8 cellular contexts compared by ENCODE assay signal in genomic region chr19:8831832-8832131, GRCh38. TPM values are rescaled to one million over a fixed set of nuclear protein-coding genes. Genes with fewer than 3 reads are reported as not detected.
DNase-seq lines count a peak whose midpoint lies in the region; ATAC-seq and TF ChIP-seq lines count a peak whose summit lies in the region.

No MANE protein-coding gene starts in this region.

- H3K27me3 ChIP-seq in BJ (ENCODE audit: control insufficient read depth, insufficient read depth, low read length) (no peaks in the 10 kb centered on the region), IMR-90 (ENCODE audit: control insufficient read depth, insufficient read depth, low read length) (no peaks in the 10 kb centered on the region), mammary epithelial cell (ENCODE audit: insufficient read depth, low read length) (no peaks in the 10 kb centered on the region)

- H2BK20ac ChIP-seq in IMR-90 (ENCODE audit: low read depth, low read length), result no peak overlapping the region

- H3K4me1 ChIP-seq in IMR-90 (ENCODE audit: control insufficient read depth, insufficient read depth, low read length) (peaks cover 4% of the 10 kb centered on the region), mammary epithelial cell (ENCODE audit: insufficient read depth, low read length) (no peaks in the 10 kb centered on the region)

- H3K9me3 ChIP-seq in IMR-90 (ENCODE audit: control insufficient read depth, insufficient read depth, low read length) (no peaks in the 10 kb centered on the region), mammary epithelial cell (replicated peaks; ENCODE audit: insufficient read depth, low read length) (peaks cover 14% of the 10 kb centered on the region)

- no peaks in the 10 kb centered on the region for H3K9me1 ChIP-seq in IMR-90 (ENCODE audit: insufficient read depth, low read length)

- H4K20me1 ChIP-seq in IMR-90 (ENCODE audit: insufficient read depth, low read length), result no peaks in the 10 kb centered on the region
- H4K20me1 ChIP-seq in mammary epithelial cell (ENCODE audit: insufficient read depth, low read length), result no peaks in the 10 kb centered on the region

- H3K36me3 ChIP-seq in BJ (ENCODE audit: control insufficient read depth, insufficient read depth, low read length) (peaks cover 2% of the 10 kb centered on the region; the same call in 1 of the 2 replicates), IMR-90 (ENCODE audit: control insufficient read depth, insufficient read depth, low read length) (peaks cover 6% of the 10 kb centered on the region), mammary epithelial cell (ENCODE audit: insufficient read depth, low read length) (no peaks in the 10 kb centered on the region)

- H3K4ac ChIP-seq in IMR-90 (ENCODE audit: low read depth, low read length), result peak overlapping the region; percentile 83

- H3K36me3 Mint-ChIP-seq in mesothelial cell of epicardium, result peaks cover 23% of the 10 kb centered on the region

- dilution Hi-C loops in IMR-90 (cut with HindIII; ENCODE audit: low sequenced_read_pairs, unreplicated experiment), result no loop called here
- dilution Hi-C loops in mammary epithelial cell (cut with HindIII; ENCODE audit: low sequenced_read_pairs), result no loop called here

- POLR2A ChIA-PET in BJ (lab: Charles Lee) (no interaction called here), IMR-90 (lab: Charles Lee; ENCODE audit: unreplicated experiment) (no interaction called here)

- peak overlapping the region; percentile 33 for H3K14ac ChIP-seq in IMR-90 (replicated peaks; ENCODE audit: low read depth, low read length)

- no peak for TF ChIP-seq RAD21 in IMR-90 (IDR thresholded peaks at IDR 0.05; ENCODE audit: low read length)

- H3K9ac ChIP-seq in IMR-90 (ENCODE audit: low read depth, low read length) (peak overlapping the region; percentile 55), mammary epithelial cell (ENCODE audit: insufficient read depth, low read length) (no peak overlapping the region)

- peak overlapping the region; percentile 91 for H2AK9ac ChIP-seq in IMR-90 (replicated peaks; ENCODE audit: low read depth, low read length, poor library complexity)

- peak overlapping the region; percentile 0; the same call in 1 of the 2 replicates for H4K5ac ChIP-seq in IMR-90 (ENCODE audit: low read depth, low read length)

- H2AFZ ChIP-seq in IMR-90 (replicated peaks; ENCODE audit: low read length, poor library complexity), result peak overlapping the region; percentile 100
- H2AFZ ChIP-seq in mammary epithelial cell (ENCODE audit: low read depth, low read length), result peak overlapping the region; percentile 77

- 3% methylated on average over 7 of the region's 16 CpGs; no CpG with 5 or more reads in 1 of the 2 experiments for WGBS in IMR-90 (ENCODE audit: extremely low coverage in 2 of 2, insufficient read length in 1 of 2), 2 experiments
- 10% methylated on average over 8 of the region's 16 CpGs for WGBS in mammary epithelial cell (ENCODE audit: low coverage, missing lambda C conversion rate)

- in situ Hi-C loops in IMR-90 (cut with MboI; ENCODE audit: low sequenced_read_pairs) (no loop called here), mammary epithelial cell (cut with MboI; ENCODE audit: low sequenced_read_pairs in 2 of 2) (no loop called here)

- peak overlapping the region; percentile 43 for H2BK5ac ChIP-seq in IMR-90 (ENCODE audit: low read depth, low read length, poor library complexity, severe bottlenecking)

- no peak for TF ChIP-seq CTCF in BJ (IDR thresholded peaks at IDR 0.05; ENCODE audit: insufficient read depth, low read depth, low read length)
- no peak for TF ChIP-seq CTCF in IMR-90 (conservative IDR thresholded peaks at IDR 0.05; ENCODE audit: low read depth, low read length)
- TF ChIP-seq CTCF in mammary epithelial cell (conservative IDR thresholded peaks at IDR 0.05 in 1 of 2, IDR thresholded peaks at IDR 0.05 in 1 of 2; ENCODE audit: extremely low read depth in 1 of 2, insufficient read depth in 1 of 2, low read depth in 1 of 2, low read length in 2 of 2), result no peak
- no peak for TF ChIP-seq CTCF in mesothelial cell of epicardium (IDR thresholded peaks at IDR 0.05; ENCODE audit: unreplicated experiment)

- BruUV-seq in IMR-90 (replicated peaks; lab: Mats Ljungman, UMichigan) (no TSS peak), mammary epithelial cell (replicated peaks; lab: Mats Ljungman, UMichigan) (TSS peak; percentile 34)

- intact Hi-C loops in IMR-90 (cut with micrococcal nuclease) (loop anchor here (1.0 to 5.0 kb wide), 3 partner anchors 177 to 244 kb away; no protein-coding TSS in a partner anchor), mammary epithelial cell (cut with micrococcal nuclease) (loop anchor here (5.0 kb wide), 2 partner anchors 246 to 846 kb away; partner anchors contain the start of gene ZNF562), posterior cingulate gyrus (cut with DNase I) (no loop called here)

- H3K27ac ChIP-seq in IMR-90 (ENCODE audit: insufficient read depth, low read length) (peak overlapping the region; percentile 51), mammary epithelial cell (ENCODE audit: insufficient read depth, low read depth, low read length) (no peak overlapping the region)

- CTCF ChIA-PET in BJ (lab: Yijun Ruan, JAX), result no interaction called here
- CTCF ChIA-PET in IMR-90 (lab: Yijun Ruan, JAX), result interaction anchor here (0.7 kb wide), 1 partner anchor 783 kb away, joined by 5 read pairs; no protein-coding TSS in a partner anchor
- CTCF ChIA-PET in mammary epithelial cell (lab: Charles Lee; ENCODE audit: low non-redundant PET), result interaction anchor here (0.6 kb wide), 1 partner anchor 408 kb away, joined by 3 read pairs; no protein-coding TSS in a partner anchor

- peak overlapping the region; percentile 86 for H3K4me3 Mint-ChIP-seq in mesothelial cell of epicardium

- no peak overlapping the region for H3K56ac ChIP-seq in IMR-90 (ENCODE audit: extremely low read depth, insufficient read depth, low read length)

- peak overlapping the region; percentile 41; the same call in 1 of the 2 replicates for H4K91ac ChIP-seq in IMR-90 (ENCODE audit: insufficient read depth, low read depth, low read length)

- H3K4me1 Mint-ChIP-seq in mesothelial cell of epicardium, result peaks cover 9% of the 10 kb centered on the region

- H3K4me3 ChIP-seq in BJ (ENCODE audit: low read depth, low read length) (peak overlapping the region; percentile 60), IMR-90 (ENCODE audit: insufficient read depth, low read depth, low read length) (peak overlapping the region; percentile 73), mammary epithelial cell (replicated peaks in 1 of 3; ENCODE audit: insufficient read depth in 1 of 3, low read depth in 2 of 3, low read length in 3 of 3) (peak overlapping the region; percentile 48 to 64 (median 51))

- H2BK120ac ChIP-seq in IMR-90 (ENCODE audit: low read depth, low read length), result no peak overlapping the region

- ATAC-seq in GM19351 (IDR thresholded peaks at IDR 0.05; ENCODE audit: unreplicated experiment) (peak; percentile 30), IMR-90 (ENCODE audit: low read depth) (peak; percentile 9)

- peaks cover 8 to 9% of the 10 kb centered on the region in 2 experiments; a peak in 3 of 4 replicates for H3K79me1 ChIP-seq in IMR-90 (ENCODE audit: low read depth in 1 of 2, low read length in 2 of 2)

- no peak overlapping the region; the same call in 1 of the 2 replicates for H3K18ac ChIP-seq in IMR-90 (ENCODE audit: low read depth, low read length)

- H3K27ac Mint-ChIP-seq in mesothelial cell of epicardium, result peak overlapping the region; percentile 95

- no peak overlapping the region for H2BK15ac ChIP-seq in IMR-90 (ENCODE audit: low read depth, low read length)

- TF ChIP-seq POLR2A in IMR-90 (IDR thresholded peaks at IDR 0.05; ENCODE audit: low read depth, low read length), result no peak

- peaks cover 13% of the 10 kb centered on the region for H3K9me3 Mint-ChIP-seq in mesothelial cell of epicardium

- no peaks in the 10 kb centered on the region for H3K27me3 Mint-ChIP-seq in mesothelial cell of epicardium (ENCODE audit: low read depth)

- no peaks in the 10 kb centered on the region for H3K79me2 ChIP-seq in mammary epithelial cell (ENCODE audit: insufficient read depth, low read length)

- H3K4me2 ChIP-seq in IMR-90 (ENCODE audit: low read depth, low read length) (peak overlapping the region; percentile 80), mammary epithelial cell (ENCODE audit: insufficient read depth, low read depth, low read length) (peak overlapping the region; percentile 76)

- peak; percentile 0 for DNase-seq in BJ (ENCODE audit: low read depth)
- DNase-seq in IMR-90, result no peak
- DNase-seq in mammary epithelial cell, result no peak
- peak in 1 of 2 experiments; percentile 24 for DNase-seq in mesothelial cell of epicardium (ENCODE audit: low spot score in 2 of 2, unreplicated experiment in 2 of 2)
- no peak for DNase-seq in posterior cingulate gyrus
- DNase-seq in iPS-NIHi11 (ENCODE audit: low spot score), result no peak
- DNase-seq in stimulated activated CD4-positive, alpha-beta T cell treated with anti-CD3 and anti-CD28 coated beads, Interleukin-4, amount 100 ng/mL, for 4 hours, result no peak

- H3K23ac ChIP-seq in IMR-90 (ENCODE audit: low read depth, low read length), result peak overlapping the region; percentile 18; the same call in 1 of the 2 replicates

- H4K8ac ChIP-seq in IMR-90 (ENCODE audit: low read depth in 2 of 2, low read length in 2 of 2), result peak overlapping the region; percentile 77 to 87

- no peak overlapping the region for H2AK5ac ChIP-seq in IMR-90 (ENCODE audit: low read depth, low read length)

TF ChIP-seq in IMR-90, 13 proteins besides CTCF, POLR2A, EP300 and RAD21 (continues in another document):
- TF ChIP-seq CEBPB (IDR thresholded peaks at IDR 0.05; ENCODE audit: low read depth, low read length) (no peak), MXI1 (IDR thresholded peaks at IDR 0.05; ENCODE audit: borderline replicate concordance, low read depth, low read length) (no peak)

RNA-seq across cellular contexts. Expression of gene ZNF558, which starts 0.3 kb away (rescaled TPM):
- 16.9 and 17.5 TPM in 2 replicates for polyA plus RNA-seq in BJ (2011; rRNA removed)
- polyA minus RNA-seq in BJ (2011; rRNA and poly(A)+ RNA removed), result 19.2 and 25.7 TPM in 2 replicates
- 16.7 and 21.0 TPM in 2 replicates for total RNA-seq in IMR-90 (2012; rRNA removed)
- 13.7 and 14.3 TPM in 2 replicates for polyA plus RNA-seq in IMR-90 (2012; rRNA removed)
- polyA plus RNA-seq in IMR-90 (2012; cell fraction: cytosol; rRNA removed), result 9.5 and 10.3 TPM in 2 replicates
- 40.7 and 60.6 TPM in 2 replicates for polyA plus RNA-seq in IMR-90 (2012; cell fraction: nucleus; rRNA removed; ENCODE audit: low replicate concordance)
- total RNA-seq in mammary epithelial cell, result 10 to 100 TPM; 21.2 to 38.3 TPM
- polyA plus RNA-seq in mammary epithelial cell, result 3.8 TPM
- polyA minus RNA-seq in mammary epithelial cell, result 17.3 TPM
- 81.2 to 83.7 TPM (median 81.4 TPM) in 3 replicates for total RNA-seq in mesothelial cell of epicardium

RNA-seq across cellular contexts. Expression of gene MBD3L1, which starts 0.4 kb away (rescaled TPM):
- polyA plus RNA-seq in BJ (2011; rRNA removed) (not detected in 2 replicates), IMR-90 (2012; rRNA removed) (not detected in 2 replicates), mammary epithelial cell (not detected)
- not detected in 2 replicates for polyA minus RNA-seq in BJ (2011; rRNA and poly(A)+ RNA removed)
- total RNA-seq in IMR-90 (2012; rRNA removed) (not detected in 2 replicates), mammary epithelial cell (not detected), mesothelial cell of epicardium (not detected in 3 replicates)
- not detected in 2 replicates for polyA plus RNA-seq in IMR-90 (2012; cell fraction: cytosol; rRNA removed)
- not detected in 2 replicates for polyA plus RNA-seq in IMR-90 (2012; cell fraction: nucleus; rRNA removed; ENCODE audit: low replicate concordance)
- polyA minus RNA-seq in mammary epithelial cell, result not detected
